11 cellular contexts compared by ENCODE assay signal in genomic region chr7:2082357-2083038, GRCh38.
DNase-seq lines count a peak whose midpoint lies in the region; ATAC-seq and TF ChIP-seq lines count a peak whose summit lies in the region.
"Had no signal": no experiment of that assay in that cellular context is flagged by ENCODE, and none has a peak within 500 bp of the region (broad histone marks: within the 10 kb centered on the region; RNA-seq: fewer than 3 reads in every experiment).

No MANE protein-coding gene starts in this region.

- intact Hi-C loops in tibial artery (cut with DNase I; ENCODE audit: low total_unique reads): no loop called here

- no peak for TF ChIP-seq CTCF in BJ (IDR thresholded peaks at IDR 0.05; ENCODE audit: insufficient read depth, low read depth, low read length)
- TF ChIP-seq CTCF in endodermal cell (conservative IDR thresholded peaks at IDR 0.05): no peak
- TF ChIP-seq CTCF in tibial artery (IDR thresholded peaks at IDR 0.05): no peak

- CTCF ChIA-PET in BJ (lab: Yijun Ruan, JAX): interaction anchor here (1.0 to 1.5 kb wide), 4 partner anchors 11 to 34 kb away, joined by 3 to 6 read pairs (median 4); no protein-coding TSS in a partner anchor

- H3K36me3 Mint-ChIP-seq in endodermal cell (ENCODE audit: low read depth): peaks cover 7% of the 10 kb centered on the region

- DNase-seq in BJ (ENCODE audit: low read depth) (peak; percentile 52), NCI-H1092 treated with DMSO at 0.1 percent for 48 hours (lab: John Stamatoyannopoulos, UW) (peak; percentile 48), endodermal cell (no peak), non-pigmented ciliary epithelial cell (ENCODE audit: low read depth) (peak; percentile 58), cortex of kidney (lab: John Stamatoyannopoulos, UW) (no peak), tibial artery (no peak)
- no peak for DNase-seq in stimulated activated naive CD4-positive, alpha-beta T cell treated with Interleukin-2 at 50 U/mL for 16 hours (lab: John Stamatoyannopoulos, UW)
- DNase-seq: Calu3, foreskin keratinocyte had no signal

- H3K4me1 Mint-ChIP-seq in endodermal cell: peaks cover 16% of the 10 kb centered on the region

- no peak for TF ChIP-seq POLR2A in GM18505 (IDR thresholded peaks at IDR 0.05; ENCODE audit: borderline replicate concordance, extremely low read depth, insufficient read depth, insufficient read length)

- H3K4me1 ChIP-seq in endodermal cell (ENCODE audit: control insufficient read depth, insufficient read depth, low read length) (peaks cover 8% of the 10 kb centered on the region), tibial artery (no peaks in the 10 kb centered on the region)
- H3K4me1 ChIP-seq: foreskin keratinocyte had no signal

- no peak for ATAC-seq in GM18505 (IDR thresholded peaks at IDR 0.05; ENCODE audit: unreplicated experiment)
- ATAC-seq: foreskin keratinocyte had no signal

- H3K4me3 ChIP-seq in BJ (ENCODE audit: low read depth, low read length) (no peak overlapping the region), endodermal cell (ENCODE audit: low read length) (no peak overlapping the region), tibial artery (no peak overlapping the region)

- no peak overlapping the region for H3K9ac ChIP-seq in endodermal cell (ENCODE audit: extremely low read depth, low read length, poor library complexity, severe bottlenecking)

- H3K27me3 ChIP-seq in BJ (ENCODE audit: control insufficient read depth, insufficient read depth, low read length) (no peaks in the 10 kb centered on the region), endodermal cell (ENCODE audit: control insufficient read depth, insufficient read depth, low read length, poor library complexity, severe bottlenecking) (no peaks in the 10 kb centered on the region), tibial artery (no peaks in the 10 kb centered on the region)
- H3K27me3 ChIP-seq: foreskin keratinocyte had no signal

- 87 to 89% methylated on average over 26 to 28 of the region's 28 CpGs for WGBS in endodermal cell (ENCODE audit: insufficient coverage in 1 of 2, insufficient read length in 1 of 2), 2 experiments

- H3K9me3 Mint-ChIP-seq in endodermal cell: no peaks in the 10 kb centered on the region
- H3K9me3 Mint-ChIP-seq: stimulated activated naive CD8-positive, alpha-beta T cell treated with anti-CD3 and anti-CD28 coated beads, Interleukin-15, Interleukin-2, amounts not matched to agents 100 ng/mL and 50 ng/mL, for 24 hours had no signal

- H3K36me3 ChIP-seq in BJ (ENCODE audit: control insufficient read depth, insufficient read depth, low read length) (peaks cover 7% of the 10 kb centered on the region), endodermal cell (ENCODE audit: control insufficient read depth, insufficient read depth, low read length) (no peaks in the 10 kb centered on the region), tibial artery (peaks cover 0 to 20% (median 0%) of the 10 kb centered on the region in 3 donors)

- H3K9me3 ChIP-seq in endodermal cell (ENCODE audit: control insufficient read depth, low read length): no peaks in the 10 kb centered on the region
- H3K9me3 ChIP-seq in tibial artery: no peaks in the 10 kb centered on the region

- no peak overlapping the region for H3K4me3 Mint-ChIP-seq in endodermal cell
- H3K4me3 Mint-ChIP-seq: stimulated activated naive CD8-positive, alpha-beta T cell treated with anti-CD3 and anti-CD28 coated beads, Interleukin-15, Interleukin-2, amounts not matched to agents 100 ng/mL and 50 ng/mL, for 24 hours had no signal

- no peaks in the 10 kb centered on the region for H3K27me3 Mint-ChIP-seq in endodermal cell (ENCODE audit: insufficient read depth)
- H3K27me3 Mint-ChIP-seq: stimulated activated naive CD8-positive, alpha-beta T cell treated with anti-CD3 and anti-CD28 coated beads, Interleukin-15, Interleukin-2, amounts not matched to agents 100 ng/mL and 50 ng/mL, for 24 hours had no signal

- H3K27ac Mint-ChIP-seq in endodermal cell: peak overlapping the region; percentile 75
- H3K27ac Mint-ChIP-seq: stimulated activated naive CD8-positive, alpha-beta T cell treated with anti-CD3 and anti-CD28 coated beads, Interleukin-15, Interleukin-2, amounts not matched to agents 100 ng/mL and 50 ng/mL, for 24 hours had no signal

- POLR2A ChIA-PET in BJ (lab: Charles Lee): interaction anchor here (0.6 kb wide), 1 partner anchor 13 kb away, joined by 12 read pairs; no protein-coding TSS in a partner anchor

- H3K27ac ChIP-seq in endodermal cell (ENCODE audit: low read depth, low read length) (no peak overlapping the region), tibial artery (no peak overlapping the region)
- H3K27ac ChIP-seq: foreskin keratinocyte had no signal

Comparison
In these comparisons a context has a peak if more than half of its experiments do, and no peak if none do; other contexts are left out.
1. DNase-seq: peak in BJ (single experiment), NCI-H1092 treated with DMSO at 0.1 percent for 48 hours (single experiment) and non-pigmented ciliary epithelial cell (single experiment); none in endodermal cell (single experiment), stimulated activated naive CD4-positive, alpha-beta T cell treated with Interleukin-2 at 50 U/mL for 16 hours (single experiment), cortex of kidney (single experiment) and tibial artery (0 of 2).